Comparison of ENCODE assay signal across 8 cellular contexts in genomic region chr21:31604591-31605190, GRCh38. TPM values are rescaled to one million over a fixed set of nuclear protein-coding genes. Genes with fewer than 3 reads are reported as not detected.
DNase-seq lines count a peak whose midpoint lies in the region; ATAC-seq and TF ChIP-seq lines count a peak whose summit lies in the region.

No MANE protein-coding gene starts in this region.

- H3F3A ChIP-seq in MM.1S (ENCODE audit: insufficient read depth, low read length), result no peaks in the 10 kb centered on the region

- no peak overlapping the region; the same call in 1 of the 2 replicates for H3K4me2 ChIP-seq in MM.1S (ENCODE audit: low read depth, low read length)

- H3K4me3 ChIP-seq in MM.1S (ENCODE audit: low read length) (no peak overlapping the region), gastroesophageal sphincter (no peak overlapping the region), ovary (no peak overlapping the region), tibial nerve (no peak overlapping the region)

- intact Hi-C loops in ovary (cut with DNase I), result no loop called here

- TF ChIP-seq CTCF in MM.1S (IDR thresholded peaks at IDR 0.05; ENCODE audit: low read length), result peak; percentile 98
- TF ChIP-seq CTCF in gastroesophageal sphincter (IDR thresholded peaks at IDR 0.05), result peak in 3 of 4 experiments; percentile 74 to 81 (median 76)
- peak in 2 of 3 donors; percentile 37 to 50 for TF ChIP-seq CTCF in ovary (IDR thresholded peaks at IDR 0.05)
- TF ChIP-seq CTCF in tibial nerve (IDR thresholded peaks at IDR 0.05), result peak; percentile 73 to 86 (median 78)

- no peaks in the 10 kb centered on the region for H4K20me1 ChIP-seq in MM.1S (ENCODE audit: insufficient read depth, low read length)

- ATAC-seq in GM19324 (IDR thresholded peaks at IDR 0.05; ENCODE audit: low FRiP score, unreplicated experiment), result peak; percentile 63
- ATAC-seq in gastroesophageal sphincter, result peak; percentile 34

- TF ChIP-seq POLR2A in gastroesophageal sphincter (IDR thresholded peaks at IDR 0.05) (no peak), ovary (IDR thresholded peaks at IDR 0.05) (no peak), tibial nerve (IDR thresholded peaks at IDR 0.05) (no peak)

- H3K9ac ChIP-seq in MM.1S (ENCODE audit: low read length), result no peak overlapping the region

- no peaks in the 10 kb centered on the region for H3K27me3 ChIP-seq in MM.1S (replicated peaks; ENCODE audit: insufficient read depth, low read length)
- no peaks in the 10 kb centered on the region for H3K27me3 ChIP-seq in gastroesophageal sphincter
- H3K27me3 ChIP-seq in ovary, result no peaks in the 10 kb centered on the region
- no peaks in the 10 kb centered on the region for H3K27me3 ChIP-seq in tibial nerve

- DNase-seq in Ammon's horn (ENCODE audit: low spot score) (peak; percentile 91), MM.1S (peak; percentile 89), SIG-M5 (lab: John Stamatoyannopoulos, UW) (peak; percentile 17), ovary (peak; percentile 16 to 74 (median 50)), tibial nerve (ENCODE audit: low spot score in 2 of 2) (peak; percentile 25 to 53)
- DNase-seq in activated effector memory CD4-positive, alpha-beta T cell treated with Interleukin-2 at 50 U/mL for 16 hours, result peak; percentile 50

- H2AFZ ChIP-seq in MM.1S (ENCODE audit: low read length), result no peak overlapping the region

- 25 to 39% methylated on average over 9 to 11 of the region's 11 CpGs for WGBS in gastroesophageal sphincter (ENCODE audit: low coverage in 1 of 2), 2 donors
- WGBS in ovary, 3 donors, result 34 to 41% (median 40%) methylated on average over 11 of the region's 11 CpGs
- WGBS in tibial nerve, 2 donors, result 31 to 32% methylated on average over 11 of the region's 11 CpGs

- H3K27ac ChIP-seq in MM.1S (ENCODE audit: low read length) (no peak overlapping the region), gastroesophageal sphincter (no peak overlapping the region), ovary (no peak overlapping the region), tibial nerve (no peak overlapping the region)

- no peaks in the 10 kb centered on the region for H3K79me2 ChIP-seq in MM.1S (ENCODE audit: low read length)

- H3K9me3 ChIP-seq in MM.1S (replicated peaks; ENCODE audit: insufficient read depth, low read length) (no peaks in the 10 kb centered on the region), gastroesophageal sphincter (no peaks in the 10 kb centered on the region), ovary (no peaks in the 10 kb centered on the region), tibial nerve (no peaks in the 10 kb centered on the region)

- TF ChIP-seq EP300 in gastroesophageal sphincter (IDR thresholded peaks at IDR 0.05), result no peak
- no peak for TF ChIP-seq EP300 in ovary (IDR thresholded peaks at IDR 0.05)
- no peak for TF ChIP-seq EP300 in tibial nerve (IDR thresholded peaks at IDR 0.05)

- H3K9me2 ChIP-seq in MM.1S (replicated peaks; ENCODE audit: insufficient read depth, low read length), result no peaks in the 10 kb centered on the region

- H3K36me3 ChIP-seq in MM.1S (replicated peaks; ENCODE audit: insufficient read depth, low read length) (no peaks in the 10 kb centered on the region), gastroesophageal sphincter (no peaks in the 10 kb centered on the region), ovary (no peaks in the 10 kb centered on the region), tibial nerve (no peaks in the 10 kb centered on the region)

- no peaks in the 10 kb centered on the region for H3K4me1 ChIP-seq in MM.1S (ENCODE audit: low read length)
- H3K4me1 ChIP-seq in gastroesophageal sphincter, result peaks cover 0 to 3% (median 0%) of the 10 kb centered on the region in 3 donors
- no peaks in the 10 kb centered on the region for H3K4me1 ChIP-seq in ovary (ENCODE audit: insufficient read depth)
- H3K4me1 ChIP-seq in tibial nerve, result peaks cover 0 to 4% (median 0%) of the 10 kb centered on the region in 4 donors

RNA-seq across cellular contexts. Expression of gene SOD1, which starts 54.8 kb away (rescaled TPM):
- total RNA-seq in gastroesophageal sphincter, result 100 to 1,000 TPM; 219 to 337 (median 248) TPM
- 100 to 1,000 TPM; 175 to 321 (median 236) TPM for total RNA-seq in ovary
- 100 to 1,000 TPM; 373 to 451 TPM for polyA plus RNA-seq in ovary
- total RNA-seq in tibial nerve, result 100 to 1,000 TPM; 129 to 222 (median 185) TPM

Comparison
In these comparisons a context has a peak if more than half of its experiments do, and no peak if none do; other contexts are left out.
1. DNase-seq: peak in every context shown above with its lines; median percentile 91 in Ammon's horn; 89 in MM.1S; 50 in activated effector memory CD4-positive, alpha-beta T cell treated with Interleukin-2 at 50 U/mL for 16 hours; 50 in ovary; 39 in tibial nerve; 17 in SIG-M5.
2. CTCF ChIP-seq: peak in every context shown above with its lines; median percentile 98 in MM.1S; 78 in tibial nerve; 76 in gastroesophageal sphincter; 44 in ovary.